9 cellular contexts compared by ENCODE assay signal in the genomic region with DNA sequence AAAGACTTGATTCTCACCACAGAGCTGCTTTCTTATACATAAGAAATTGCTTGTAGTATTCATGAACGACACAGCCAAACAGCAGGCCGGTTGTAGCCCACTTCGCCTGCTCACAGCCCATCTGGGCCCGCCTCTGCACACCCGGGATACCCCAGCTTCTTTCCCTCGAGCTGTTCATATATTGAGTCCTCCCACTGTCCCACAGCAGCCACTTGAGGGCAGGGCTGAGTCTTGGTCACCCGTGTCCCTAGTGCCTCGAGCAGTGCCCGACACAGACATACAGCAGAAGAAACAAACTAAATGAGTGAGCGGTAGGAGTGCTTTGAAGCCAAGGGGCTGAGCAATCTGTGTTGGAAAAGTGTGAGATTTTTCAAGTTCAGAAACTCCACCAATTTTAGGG.
DNase-seq lines count a peak whose midpoint lies in the region; ATAC-seq and TF ChIP-seq lines count a peak whose summit lies in the region.
"Had no signal": no experiment of that assay in that cellular context is flagged by ENCODE, and none has a peak within 500 bp of the region (broad histone marks: within the 10 kb centered on the region; RNA-seq: fewer than 3 reads in every experiment).

No MANE protein-coding gene starts in this region.

- POLR2A ChIA-PET in activated CD8-positive, alpha-beta T cell treated with anti-CD3 and anti-CD28 coated beads for 36 hours (lab: Charles Lee): no interaction called here
- POLR2A ChIA-PET in activated CD8-positive, alpha-beta T cell treated with anti-CD3 and anti-CD28 coated beads, Interleukin-2, amount 10 ng/mL, durations not matched to agents 7 days and 5 days (lab: Charles Lee): no interaction called here

- ATAC-seq in activated CD8-positive, alpha-beta T cell treated with anti-CD3 and anti-CD28 coated beads for 36 hours: no peak
- no peak for ATAC-seq in activated CD8-positive, alpha-beta T cell treated with anti-CD3 and anti-CD28 coated beads, Interleukin-2, amount 10 ng/mL, durations not matched to agents 7 days and 5 days
- ATAC-seq in HG02588 (IDR thresholded peaks at IDR 0.05; ENCODE audit: unreplicated experiment): no peak

- CTCF ChIA-PET in activated CD8-positive, alpha-beta T cell treated with anti-CD3 and anti-CD28 coated beads for 36 hours (lab: Charles Lee): no interaction called here
- CTCF ChIA-PET in activated CD8-positive, alpha-beta T cell treated with anti-CD3 and anti-CD28 coated beads, Interleukin-2, amount 10 ng/mL, durations not matched to agents 7 days and 5 days (lab: Charles Lee): interaction anchor here (4.5 kb wide), 1 partner anchor 12 kb away, joined by 12 read pairs; no protein-coding TSS in a partner anchor

- no peaks in the 10 kb centered on the region for H3K27me3 Mint-ChIP-seq in activated CD8-positive, alpha-beta T cell treated with anti-CD3 and anti-CD28 coated beads for 36 hours
- no peaks in the 10 kb centered on the region for H3K27me3 Mint-ChIP-seq in activated CD8-positive, alpha-beta T cell treated with anti-CD3 and anti-CD28 coated beads, Interleukin-2, amount 10 ng/mL, durations not matched to agents 7 days and 5 days (ENCODE audit: low read depth)
- no peaks in the 10 kb centered on the region for H3K27me3 Mint-ChIP-seq in type B pancreatic cell

- 49 to 74% (median 71%) methylated on average over 10 of the region's 10 CpGs for WGBS in stomach, 5 donors

- intact Hi-C loops in activated CD8-positive, alpha-beta T cell treated with anti-CD3 and anti-CD28 coated beads for 36 hours (cut with micrococcal nuclease): no loop called here
- intact Hi-C loops in ascending aorta (cut with DNase I): no loop called here
- intact Hi-C loops in stomach (cut with DNase I; ENCODE audit: low total_unique reads): no loop called here

- peak; percentile 13 for DNase-seq in activated CD8-positive, alpha-beta T cell treated with anti-CD3 and anti-CD28 coated beads for 36 hours
- DNase-seq in activated CD8-positive, alpha-beta T cell treated with anti-CD3 and anti-CD28 coated beads, Interleukin-2, amount 10 ng/mL, durations not matched to agents 7 days and 5 days: no peak
- no peak for DNase-seq in ascending aorta (ENCODE audit: low spot score in 2 of 2)
- DNase-seq in iPS DF 4.7 (ENCODE audit: extremely low read depth, low spot score): peak; percentile 14
- no peak for DNase-seq in type B pancreatic cell (ENCODE audit: extremely low spot score, unreplicated experiment)
- DNase-seq in NCI-H1048 (lab: John Stamatoyannopoulos, UW): no peak
- DNase-seq in stomach: no peak

- no peaks in the 10 kb centered on the region for H3K36me3 Mint-ChIP-seq in activated CD8-positive, alpha-beta T cell treated with anti-CD3 and anti-CD28 coated beads for 36 hours (ENCODE audit: low read depth)
- H3K36me3 Mint-ChIP-seq in activated CD8-positive, alpha-beta T cell treated with anti-CD3 and anti-CD28 coated beads, Interleukin-2, amount 10 ng/mL, durations not matched to agents 7 days and 5 days (ENCODE audit: low read depth): no peaks in the 10 kb centered on the region
- peaks cover 6% of the 10 kb centered on the region for H3K36me3 Mint-ChIP-seq in type B pancreatic cell

- H3K27ac ChIP-seq in ascending aorta (peak overlapping the region; percentile 45 to 56), stomach (peak overlapping the region in 2 of 5 donors; percentile 20 to 66)
- H3K27ac ChIP-seq: C4-2B had no signal

- TF ChIP-seq CTCF in activated CD8-positive, alpha-beta T cell treated with anti-CD3 and anti-CD28 coated beads for 36 hours (IDR thresholded peaks at IDR 0.05): no peak
- no peak for TF ChIP-seq CTCF in ascending aorta (IDR thresholded peaks at IDR 0.05)
- TF ChIP-seq CTCF in type B pancreatic cell (conservative IDR thresholded peaks at IDR 0.05): peak; percentile 36
- TF ChIP-seq CTCF in stomach (IDR thresholded peaks at IDR 0.05): peak in 1 of 7 experiments; percentile 14

- H3K4me1 ChIP-seq in ascending aorta (peaks cover 2 to 10% of the 10 kb centered on the region in 2 donors), stomach (peaks cover 0 to 14% (median 8%) of the 10 kb centered on the region in 4 donors)

- no peaks in the 10 kb centered on the region for H3K4me1 Mint-ChIP-seq in activated CD8-positive, alpha-beta T cell treated with anti-CD3 and anti-CD28 coated beads for 36 hours (ENCODE audit: low read depth)
- H3K4me1 Mint-ChIP-seq in activated CD8-positive, alpha-beta T cell treated with anti-CD3 and anti-CD28 coated beads, Interleukin-2, amount 10 ng/mL, durations not matched to agents 7 days and 5 days (ENCODE audit: low read depth): no peaks in the 10 kb centered on the region
- peaks cover 11% of the 10 kb centered on the region for H3K4me1 Mint-ChIP-seq in type B pancreatic cell (ENCODE audit: unreplicated experiment)

- TF ChIP-seq POLR2A in stomach (IDR thresholded peaks at IDR 0.05): no peak

- no peaks in the 10 kb centered on the region for H3K9me3 Mint-ChIP-seq in activated CD8-positive, alpha-beta T cell treated with anti-CD3 and anti-CD28 coated beads for 36 hours
- H3K9me3 Mint-ChIP-seq in activated CD8-positive, alpha-beta T cell treated with anti-CD3 and anti-CD28 coated beads, Interleukin-2, amount 10 ng/mL, durations not matched to agents 7 days and 5 days (ENCODE audit: insufficient read depth): no peaks in the 10 kb centered on the region
- no peaks in the 10 kb centered on the region for H3K9me3 Mint-ChIP-seq in type B pancreatic cell

- H3K36me3 ChIP-seq in ascending aorta (peaks cover 0 to 9% of the 10 kb centered on the region in 2 donors), stomach (peaks cover 0 to 17% (median 7%) of the 10 kb centered on the region in 4 donors)

- no peak for TF ChIP-seq EP300 in stomach (IDR thresholded peaks at IDR 0.05)

- H3K9me3 ChIP-seq in ascending aorta (no peaks in the 10 kb centered on the region), stomach (no peaks in the 10 kb centered on the region)

- no peak overlapping the region for H3K27ac Mint-ChIP-seq in activated CD8-positive, alpha-beta T cell treated with anti-CD3 and anti-CD28 coated beads for 36 hours
- no peak overlapping the region for H3K27ac Mint-ChIP-seq in activated CD8-positive, alpha-beta T cell treated with anti-CD3 and anti-CD28 coated beads, Interleukin-2, amount 10 ng/mL, durations not matched to agents 7 days and 5 days
- H3K27ac Mint-ChIP-seq in type B pancreatic cell: peak overlapping the region; percentile 14

- H3K4me3 ChIP-seq in ascending aorta (no peak overlapping the region), stomach (no peak overlapping the region)

- no peak overlapping the region for H3K4me3 Mint-ChIP-seq in activated CD8-positive, alpha-beta T cell treated with anti-CD3 and anti-CD28 coated beads for 36 hours
- H3K4me3 Mint-ChIP-seq in activated CD8-positive, alpha-beta T cell treated with anti-CD3 and anti-CD28 coated beads, Interleukin-2, amount 10 ng/mL, durations not matched to agents 7 days and 5 days: no peak overlapping the region
- H3K4me3 Mint-ChIP-seq in type B pancreatic cell: no peak overlapping the region

- H3K27me3 ChIP-seq in ascending aorta (no peaks in the 10 kb centered on the region), stomach (no peaks in the 10 kb centered on the region)

Comparison
In these comparisons a context has a peak if more than half of its experiments do, and no peak if none do; other contexts are left out.
1. DNase-seq: peak in activated CD8-positive, alpha-beta T cell treated with anti-CD3 and anti-CD28 coated beads for 36 hours (single experiment) and iPS DF 4.7 (single experiment); none in activated CD8-positive, alpha-beta T cell treated with anti-CD3 and anti-CD28 coated beads, Interleukin-2, amount 10 ng/mL, durations not matched to agents 7 days and 5 days (single experiment), ascending aorta (0 of 2), type B pancreatic cell (single experiment), NCI-H1048 (single experiment) and stomach (single experiment).